In genomic region chr9:86500667-86501435, GRCh38 we compare ENCODE assay signal across 14 cellular contexts.
A peak's percentile ranks its signal among the peaks of the same experiment; 100 is the strongest.
DNase-seq lines count a peak whose midpoint lies in the region; ATAC-seq and TF ChIP-seq lines count a peak whose summit lies in the region.
"Had no signal": no experiment of that assay in that cellular context is flagged by ENCODE, and none has a peak within 500 bp of the region (broad histone marks: within the 10 kb centered on the region; RNA-seq: fewer than 3 reads in every experiment).

No MANE protein-coding gene starts in this region.

- H3K9me3 ChIP-seq in thoracic aorta, result no peaks in the 10 kb centered on the region
- H3K9me3 ChIP-seq: HAP-1 had no signal

- H3K4me3 ChIP-seq in astrocyte of the spinal cord (ENCODE audit: low read depth, low read length) (no peak overlapping the region), thoracic aorta (no peak overlapping the region)
- H3K4me3 ChIP-seq: HAP-1 had no signal

- no peaks in the 10 kb centered on the region for H3K36me3 ChIP-seq in thoracic aorta
- H3K36me3 ChIP-seq: HAP-1 had no signal

- ATAC-seq in thoracic aorta (ENCODE audit: insufficient number of reproducible peaks, low FRiP score, low read depth) (peak; percentile 80), GM21367 (IDR thresholded peaks at IDR 0.05; ENCODE audit: unreplicated experiment) (no peak)

- TF ChIP-seq CTCF in astrocyte of the spinal cord (IDR thresholded peaks at IDR 0.05; ENCODE audit: low read depth, low read length) (no peak), thoracic aorta (IDR thresholded peaks at IDR 0.05) (no peak)

- in situ Hi-C loops in astrocyte of the spinal cord (cut with HindIII; ENCODE audit: low sequenced_read_pairs), result no loop called here

- H3K27me3 ChIP-seq in thoracic aorta (replicated peaks; ENCODE audit: insufficient read depth), result no peaks in the 10 kb centered on the region

- DNase-seq in HS-5 (ENCODE audit: low read depth) (peak; percentile 93), astrocyte of the spinal cord (ENCODE audit: low read depth, low spot score) (peak; percentile 92), kidney tubule cell (ENCODE audit: low spot score) (peak; percentile 83), thoracic aorta (ENCODE audit: low spot score) (no peak), MV-4-11 (lab: John Stamatoyannopoulos, UW) (no peak), occipital lobe (lab: John Stamatoyannopoulos, UW) (no peak), NCI-H1417 (lab: John Stamatoyannopoulos, UW) (no peak)
- DNase-seq: activated CD4-positive, alpha-beta T cell treated with anti-CD3 and anti-CD28 coated beads, Interleukin-2, amount 50 U/mL, for 1 hour; activated naive CD8-positive, alpha-beta T cell treated with anti-CD3 and anti-CD28 coated beads, Interleukin-2, amount 10 ng/mL, durations not matched to agents 7 days and 5 days; mesendoderm; NCI-H2029 treated with DMSO at 0.1 percent for 48 hours; substantia nigra had no signal

- peak overlapping the region; percentile 28 to 32 for H3K27ac ChIP-seq in thoracic aorta

- H3K4me1 ChIP-seq in thoracic aorta (ENCODE audit: control insufficient read depth in 1 of 2, low read depth in 2 of 2), result peaks cover 5 to 11% of the 10 kb centered on the region in 2 donors
- H3K4me1 ChIP-seq: HAP-1 had no signal

Comparison
In these comparisons a context has a peak if more than half of its experiments do, and no peak if none do; other contexts are left out.
1. DNase-seq: peak in HS-5 (single experiment), astrocyte of the spinal cord (single experiment) and kidney tubule cell (single experiment); none in thoracic aorta (single experiment), MV-4-11 (single experiment), occipital lobe (single experiment) and NCI-H1417 (0 of 3).